In the genomic region with DNA sequence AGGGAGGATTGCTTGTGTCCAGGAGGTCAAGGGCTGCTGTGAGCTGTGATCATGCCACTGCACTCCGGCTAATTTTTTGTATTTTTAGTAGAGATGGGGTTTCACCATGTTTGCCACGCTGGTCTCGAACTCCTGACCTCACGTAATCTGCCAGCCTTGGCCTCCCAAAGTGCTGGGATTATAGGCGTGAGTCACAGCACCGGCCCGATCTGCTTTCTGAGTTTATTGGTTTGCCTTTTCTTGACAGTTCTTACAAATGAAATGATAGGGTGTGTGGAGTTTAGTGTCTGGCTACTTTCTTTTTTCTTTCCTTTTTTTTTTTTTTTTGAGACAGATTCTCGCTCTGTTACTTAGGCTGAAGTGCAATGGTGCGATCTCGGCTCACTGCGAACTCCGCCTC, we compare ENCODE assay signal across 9 cellular contexts. TPM values are rescaled to one million over a fixed set of nuclear protein-coding genes. Genes with fewer than 3 reads are reported as not detected.
A peak's percentile ranks its signal among the peaks of the same experiment; 100 is the strongest.
DNase-seq lines count a peak whose midpoint lies in the region; ATAC-seq and TF ChIP-seq lines count a peak whose summit lies in the region.
"Had no signal": no experiment of that assay in that cellular context is flagged by ENCODE, and none has a peak within 500 bp of the region (broad histone marks: within the 10 kb centered on the region; RNA-seq: fewer than 3 reads in every experiment).

No MANE protein-coding gene starts in this region.

- peaks cover 10% of the 10 kb centered on the region for H3K4me1 ChIP-seq in CD4-positive, alpha-beta memory T cell (ENCODE audit: insufficient read depth, low read length)
- peaks cover 4% of the 10 kb centered on the region for H3K4me1 ChIP-seq in osteoblast (ENCODE audit: insufficient read depth, low read length)

- H3K4me3 ChIP-seq in CD4-positive, alpha-beta memory T cell (ENCODE audit: low read length in 2 of 2): no peak overlapping the region
- H3K4me3 ChIP-seq in dorsolateral prefrontal cortex: peak overlapping the region in 58 of 59 donors; percentile 58 to 92 (median 76)
- peak overlapping the region; percentile 93 for H3K4me3 ChIP-seq in osteoblast (ENCODE audit: insufficient read depth, low read length)

- no peak overlapping the region for H3K27ac ChIP-seq in CD4-positive, alpha-beta memory T cell (ENCODE audit: low read depth, low read length)
- H3K27ac ChIP-seq in dorsolateral prefrontal cortex (peak overlapping the region in 12 of 59 donors; percentile 4 to 84 (median 71)), osteoblast (ENCODE audit: low read depth, low read length) (peak overlapping the region; percentile 94)

- no peak for ATAC-seq in GM21619 (IDR thresholded peaks at IDR 0.05; ENCODE audit: unreplicated experiment)
- ATAC-seq in HG03342 (IDR thresholded peaks at IDR 0.05; ENCODE audit: unreplicated experiment): no peak
- ATAC-seq in GM18868 (IDR thresholded peaks at IDR 0.05; ENCODE audit: unreplicated experiment): no peak

- H3K36me3 ChIP-seq in CD4-positive, alpha-beta memory T cell (ENCODE audit: insufficient read depth, low read length): no peaks in the 10 kb centered on the region
- H3K36me3 ChIP-seq in osteoblast (ENCODE audit: insufficient read depth, low read length): peaks cover 6% of the 10 kb centered on the region

- intact Hi-C loops in CD4-positive, alpha-beta memory T cell (cut with micrococcal nuclease): loop anchor here (2.0 kb wide), 1 partner anchor 312 kb away; a partner anchor contains a TSS
- intact Hi-C loops in dorsolateral prefrontal cortex (cut with DNase I): loop anchor here in 1 of 2 donors (2.0 kb wide), 1 partner anchor 76 kb away; a partner anchor contains a TSS

- no peaks in the 10 kb centered on the region for H3K9me3 ChIP-seq in CD4-positive, alpha-beta memory T cell (ENCODE audit: control insufficient read depth in 1 of 2, low read length in 2 of 2)
- no peaks in the 10 kb centered on the region for H3K9me3 ChIP-seq in osteoblast (ENCODE audit: low read depth, low read length)

- POLR2A ChIA-PET in CD4-positive, alpha-beta memory T cell (lab: Charles Lee; ENCODE audit: partially characterized antibody): interaction anchor here (1.1 to 1.9 kb wide), 4 partner anchors 24 to 130 kb away, joined by 3 to 12 read pairs (median 8); a partner anchor contains a TSS

- H3K9me3 Mint-ChIP-seq in CD4-positive, alpha-beta memory T cell: no peaks in the 10 kb centered on the region

- no peak for DNase-seq in CD4-positive, alpha-beta memory T cell
- DNase-seq in MV-4-11 (lab: John Stamatoyannopoulos, UW) (peak; percentile 30), dorsolateral prefrontal cortex (no peak), osteoblast (ENCODE audit: insufficient read length, low spot score, missing footprints) (no peak), occipital lobe (lab: John Stamatoyannopoulos, UW) (no peak)
- DNase-seq: NCI-H1048 had no signal

- H3K4me3 Mint-ChIP-seq in CD4-positive, alpha-beta memory T cell: peak overlapping the region; percentile 53 to 90 (median 66)

- TF ChIP-seq CTCF in dorsolateral prefrontal cortex (IDR thresholded peaks at IDR 0.05 in 54 of 56, conservative IDR thresholded peaks at IDR 0.05 in 2 of 56; ENCODE audit: low read depth in 1 of 56, partially characterized antibody in 56 of 56) (no peak), osteoblast (IDR thresholded peaks at IDR 0.05; ENCODE audit: extremely low read depth, low read depth, low read length) (no peak)

- peaks cover 5 to 14% (median 9%) of the 10 kb centered on the region in 4 donors for H3K4me1 Mint-ChIP-seq in CD4-positive, alpha-beta memory T cell

- H3K79me2 ChIP-seq in osteoblast (ENCODE audit: insufficient read depth, low read length): peaks cover 12% of the 10 kb centered on the region

- peak overlapping the region; percentile 93 for H3K4me2 ChIP-seq in osteoblast (ENCODE audit: insufficient read depth, low read length)

- H4K20me1 ChIP-seq in osteoblast (ENCODE audit: insufficient read depth, low read length): no peaks in the 10 kb centered on the region

- no peaks in the 10 kb centered on the region for H3K27me3 ChIP-seq in CD4-positive, alpha-beta memory T cell (ENCODE audit: insufficient read depth, low read length)
- H3K27me3 ChIP-seq in dorsolateral prefrontal cortex (no peaks in the 10 kb centered on the region), osteoblast (ENCODE audit: insufficient read depth, low read length) (no peaks in the 10 kb centered on the region)

- peaks cover 4 to 6% of the 10 kb centered on the region in 2 donors for H3K36me3 Mint-ChIP-seq in CD4-positive, alpha-beta memory T cell

- CTCF ChIA-PET in CD4-positive, alpha-beta memory T cell (lab: Charles Lee; ENCODE audit: partially characterized antibody): interaction anchor here (1.1 to 1.2 kb wide), 2 partner anchors 43 to 55 kb away, joined by 3 read pairs; no protein-coding TSS in a partner anchor

- H3K27me3 Mint-ChIP-seq in CD4-positive, alpha-beta memory T cell: no peaks in the 10 kb centered on the region

- peak overlapping the region in 2 of 7 donors; percentile 42 to 70 for H3K27ac Mint-ChIP-seq in CD4-positive, alpha-beta memory T cell

- H2AFZ ChIP-seq in osteoblast (ENCODE audit: low read length): no peak overlapping the region

RNA-seq across cellular contexts. Expression of a gene that starts 0.8 kb away (rescaled TPM):
- total RNA-seq in CD4-positive, alpha-beta memory T cell: 1 to 10 TPM; 4.6 to 6.7 TPM
- 1 to 10 TPM in 1 of 2 donors, under 1 TPM in 1; 0.38 to 1.7 TPM for polyA plus RNA-seq in CD4-positive, alpha-beta memory T cell
- 10 to 100 TPM in 26 of 120 experiments, 1 to 10 TPM in 94; 3.5 to 13.9 (median 7.9) TPM for total RNA-seq in dorsolateral prefrontal cortex
- 7.2 and 7.7 TPM in 2 replicates for total RNA-seq in osteoblast
- total RNA-seq in occipital lobe: 2.8 TPM

RNA-seq across cellular contexts. Expression of a gene that starts 1.1 kb away (rescaled TPM):
- not detected for total RNA-seq in CD4-positive, alpha-beta memory T cell
- polyA plus RNA-seq in CD4-positive, alpha-beta memory T cell: not detected
- total RNA-seq in dorsolateral prefrontal cortex (under 1 TPM in 2 of 120 experiments, not detected in 118; 0.51 to 0.90 TPM), osteoblast (not detected in 2 replicates), occipital lobe (not detected)

RNA-seq across cellular contexts. Expression of a gene that starts 25.3 kb away (rescaled TPM):
- total RNA-seq in CD4-positive, alpha-beta memory T cell: 10 to 100 TPM; 53.6 to 55.8 TPM
- 10 to 100 TPM in 1 of 2 donors, 1 to 10 TPM in 1; 6.6 to 12.7 TPM for polyA plus RNA-seq in CD4-positive, alpha-beta memory T cell
- total RNA-seq in dorsolateral prefrontal cortex: 100 to 1,000 TPM in 18 of 120 experiments, 10 to 100 TPM in 102; 66.1 to 116 (median 85.9) TPM
- 13.8 and 15.2 TPM in 2 replicates for total RNA-seq in osteoblast
- total RNA-seq in occipital lobe: 11.4 TPM

RNA-seq across cellular contexts. Expression of a gene that starts 45.2 kb away (rescaled TPM):
- 10 to 100 TPM; 72.9 to 73.5 TPM for total RNA-seq in CD4-positive, alpha-beta memory T cell
- polyA plus RNA-seq in CD4-positive, alpha-beta memory T cell: 10 to 100 TPM in 1 of 2 donors, 1 to 10 TPM in 1; 5.3 to 24.6 TPM
- 10 to 100 TPM; 35.1 to 67.0 (median 47.9) TPM for total RNA-seq in dorsolateral prefrontal cortex
- total RNA-seq in osteoblast: 5.8 and 6.5 TPM in 2 replicates
- 4.4 TPM for total RNA-seq in occipital lobe

Comparison
In these comparisons a context has a peak if more than half of its experiments do, and no peak if none do; other contexts are left out.
1. H3K4me3 ChIP-seq: peak in dorsolateral prefrontal cortex (58 of 59) and osteoblast (single experiment); none in CD4-positive, alpha-beta memory T cell (0 of 2).